Comparison of ENCODE assay signal across 8 cellular contexts in genomic region chr5:98775246-98775961, GRCh38. TPM values are rescaled to one million over a fixed set of nuclear protein-coding genes. Genes with fewer than 3 reads are reported as not detected.
DNase-seq lines count a peak whose midpoint lies in the region; ATAC-seq, FAIRE-seq and TF ChIP-seq lines count a peak whose summit lies in the region.

No MANE protein-coding gene starts in this region.

- POLR2A ChIA-PET in activated CD4-positive, alpha-beta T cell treated with anti-CD3 and anti-CD28 coated beads for 36 hours (lab: Charles Lee) = no interaction called here

- CTCF ChIA-PET in activated CD4-positive, alpha-beta T cell treated with anti-CD3 and anti-CD28 coated beads for 36 hours (lab: Charles Lee) = interaction anchor here (4.0 kb wide), 1 partner anchor 20 kb away, joined by 17 read pairs; no protein-coding TSS in a partner anchor

- no peak overlapping the region for H3K27ac Mint-ChIP-seq in activated CD4-positive, alpha-beta T cell treated with anti-CD3 and anti-CD28 coated beads for 36 hours
- H3K27ac Mint-ChIP-seq in activated naive CD8-positive, alpha-beta T cell treated with anti-CD3 and anti-CD28 coated beads for 36 hours = peak overlapping the region; percentile 91

- H3K36me3 Mint-ChIP-seq in activated CD4-positive, alpha-beta T cell treated with anti-CD3 and anti-CD28 coated beads for 36 hours (ENCODE audit: low read depth) = peaks cover 4% of the 10 kb centered on the region
- H3K36me3 Mint-ChIP-seq in activated naive CD8-positive, alpha-beta T cell treated with anti-CD3 and anti-CD28 coated beads for 36 hours = peaks cover 3% of the 10 kb centered on the region

- H3K9ac ChIP-seq in keratinocyte (ENCODE audit: control insufficient read depth, extremely low read depth, insufficient read depth, low read length) = peak overlapping the region; percentile 85

- H3K4me3 ChIP-seq in keratinocyte (ENCODE audit: control insufficient read depth in 2 of 3, extremely low read depth in 1 of 3, insufficient read depth in 2 of 3, low read depth in 1 of 3, low read length in 3 of 3) = peak overlapping the region; percentile 83 to 98 (median 88)
- peak overlapping the region; percentile 68 to 97 (median 89) for H3K4me3 ChIP-seq in stomach

- DNase-seq in activated CD4-positive, alpha-beta T cell treated with anti-CD3 and anti-CD28 coated beads for 36 hours = no peak
- no peak for DNase-seq in activated CD4-positive, alpha-beta T cell treated with anti-CD3 and anti-CD28 coated beads for 1 hour
- DNase-seq in activated naive CD8-positive, alpha-beta T cell treated with anti-CD3 and anti-CD28 coated beads for 36 hours = no peak
- DNase-seq in keratinocyte (ENCODE audit: low read depth, low spot score) = no peak
- no peak for DNase-seq in stomach
- DNase-seq in KG1 (lab: John Stamatoyannopoulos, UW) = no peak
- DNase-seq in middle frontal gyrus (ENCODE audit: extremely low spot score, low spot score) = no peak

- H3K36me3 ChIP-seq in keratinocyte (ENCODE audit: control insufficient read depth in 2 of 2, extremely low read depth in 1 of 2, insufficient read depth in 2 of 2, low read length in 2 of 2) (peaks cover 0 to 4% of the 10 kb centered on the region in 2 experiments), stomach (peaks cover 4 to 10% (median 6%) of the 10 kb centered on the region in 4 donors)

- no peak for TF ChIP-seq POLR2A in stomach (IDR thresholded peaks at IDR 0.05)

- dilution Hi-C loops in keratinocyte (cut with MboI; ENCODE audit: extremely low pct_ligation_motif_present, low sequenced_read_pairs) = no loop called here

- no peak for ATAC-seq in activated CD4-positive, alpha-beta T cell treated with anti-CD3 and anti-CD28 coated beads for 36 hours
- ATAC-seq in HG02763 (IDR thresholded peaks at IDR 0.05; ENCODE audit: unreplicated experiment) = no peak

- H3K9me3 ChIP-seq in keratinocyte (ENCODE audit: control insufficient read depth, low read depth, low read length) = no peaks in the 10 kb centered on the region
- H3K9me3 ChIP-seq in stomach = no peaks in the 10 kb centered on the region

- H3K9me1 ChIP-seq in keratinocyte (ENCODE audit: control insufficient read depth, extremely low read depth, insufficient read depth, low read length) = no peaks in the 10 kb centered on the region

- intact Hi-C loops in activated CD4-positive, alpha-beta T cell treated with anti-CD3 and anti-CD28 coated beads for 36 hours (cut with DNase I, micrococcal nuclease) = no loop called here
- intact Hi-C loops in stomach (cut with DNase I; ENCODE audit: low total_unique reads) = no loop called here

- H3K27ac ChIP-seq in keratinocyte (ENCODE audit: control insufficient read depth, insufficient read depth, low read length) (peak overlapping the region; percentile 86), stomach (peak overlapping the region in 4 of 5 donors; percentile 93 to 97 (median 95))

- peaks cover 20% of the 10 kb centered on the region for H3K27me3 Mint-ChIP-seq in activated CD4-positive, alpha-beta T cell treated with anti-CD3 and anti-CD28 coated beads for 36 hours
- peaks cover 9% of the 10 kb centered on the region for H3K27me3 Mint-ChIP-seq in activated naive CD8-positive, alpha-beta T cell treated with anti-CD3 and anti-CD28 coated beads for 36 hours

- H3K4me2 ChIP-seq in keratinocyte (ENCODE audit: control insufficient read depth, extremely low read depth, insufficient read depth, low read depth, low read length) = peak overlapping the region; percentile 99

- H4K20me1 ChIP-seq in keratinocyte (ENCODE audit: control insufficient read depth, extremely low read depth, insufficient read depth, low read length) = peaks cover 15% of the 10 kb centered on the region

- TF ChIP-seq EP300 in stomach (IDR thresholded peaks at IDR 0.05) = no peak

- peaks cover 46% of the 10 kb centered on the region for H3K4me1 Mint-ChIP-seq in activated CD4-positive, alpha-beta T cell treated with anti-CD3 and anti-CD28 coated beads for 36 hours
- peaks cover 40% of the 10 kb centered on the region for H3K4me1 Mint-ChIP-seq in activated naive CD8-positive, alpha-beta T cell treated with anti-CD3 and anti-CD28 coated beads for 36 hours

- WGBS in stomach, 5 donors = 26 to 47% (median 30%) methylated on average over 12 of the region's 12 CpGs

- H3K9me3 Mint-ChIP-seq in activated CD4-positive, alpha-beta T cell treated with anti-CD3 and anti-CD28 coated beads for 36 hours (ENCODE audit: low read depth) = no peaks in the 10 kb centered on the region
- no peaks in the 10 kb centered on the region for H3K9me3 Mint-ChIP-seq in activated naive CD8-positive, alpha-beta T cell treated with anti-CD3 and anti-CD28 coated beads for 36 hours

- TF ChIP-seq CTCF in keratinocyte (optimal IDR thresholded peaks at IDR 0.05 in 1 of 3, IDR thresholded peaks at IDR 0.05 in 1 of 3, conservative IDR thresholded peaks at IDR 0.05 in 1 of 3; ENCODE audit: extremely low read depth in 1 of 3, insufficient read depth in 2 of 3, low read length in 3 of 3) (no peak), stomach (IDR thresholded peaks at IDR 0.05) (no peak)

- H3K4me1 ChIP-seq in keratinocyte (ENCODE audit: control insufficient read depth, extremely low read depth, insufficient read depth, low read length) = peaks cover 37% of the 10 kb centered on the region
- peaks cover 34 to 82% (median 52%) of the 10 kb centered on the region in 4 donors for H3K4me1 ChIP-seq in stomach

- no peak for FAIRE-seq in keratinocyte (lab: Jason Lieb, UNC)

- no peak overlapping the region for H2AFZ ChIP-seq in keratinocyte (ENCODE audit: control insufficient read depth, low read length)

- peaks cover 68% of the 10 kb centered on the region for H3K79me2 ChIP-seq in keratinocyte (ENCODE audit: control insufficient read depth, insufficient read depth, low read length)

- H3K27me3 ChIP-seq in keratinocyte (ENCODE audit: control insufficient read depth, extremely low read depth, insufficient read depth, low read length) = no peaks in the 10 kb centered on the region
- peaks cover 0 to 22% (median 0%) of the 10 kb centered on the region in 3 donors for H3K27me3 ChIP-seq in stomach

- peak overlapping the region; percentile 88 for H3K4me3 Mint-ChIP-seq in activated CD4-positive, alpha-beta T cell treated with anti-CD3 and anti-CD28 coated beads for 36 hours
- H3K4me3 Mint-ChIP-seq in activated naive CD8-positive, alpha-beta T cell treated with anti-CD3 and anti-CD28 coated beads for 36 hours = peak overlapping the region; percentile 93

RNA-seq across cellular contexts. Expression of gene RGMB, which starts 1.9 kb away (rescaled TPM):
- total RNA-seq in activated CD4-positive, alpha-beta T cell treated with anti-CD3 and anti-CD28 coated beads for 36 hours = 1 to 10 TPM; 2.8 to 2.9 TPM
- total RNA-seq in activated naive CD8-positive, alpha-beta T cell treated with anti-CD3 and anti-CD28 coated beads for 36 hours = 1 to 10 TPM; 4.3 to 4.9 TPM
- polyA plus RNA-seq in keratinocyte (8.5 to 28.7 TPM (median 16.3 TPM) in 3 replicates), stomach (10 to 100 TPM in 2 of 3 donors, 1 to 10 TPM in 1; 8.4 to 14.2 (median 13.7) TPM)
- 5.3 TPM for polyA plus RNA-seq in keratinocyte (2011; ENCODE audit: low read depth)
- polyA plus RNA-seq in keratinocyte (2011; cell fraction: cytosol; rRNA removed) = 10.9 and 13.1 TPM in 2 replicates
- polyA plus RNA-seq in keratinocyte (2011; cell fraction: nucleus; rRNA removed) = 28.1 and 30.9 TPM in 2 replicates
- 5.1 and 20.0 TPM in 2 replicates for polyA plus RNA-seq in keratinocyte (2012; ENCODE audit: low replicate concordance)
- polyA minus RNA-seq in keratinocyte = 15.6 to 76.9 TPM (median 23.9 TPM) in 3 replicates
- 24.0 TPM for polyA minus RNA-seq in keratinocyte (2011; cell fraction: cytosol; rRNA and poly(A)+ RNA removed)
- 24.3 and 33.9 TPM in 2 replicates for polyA minus RNA-seq in keratinocyte (2011; cell fraction: nucleus; rRNA and poly(A)+ RNA removed)
- total RNA-seq in stomach = 100 to 1,000 TPM in 1 of 5 donors, 10 to 100 TPM in 4; 48.3 to 215 (median 79.9) TPM

Comparison
In these comparisons a context has a peak if more than half of its experiments do, and no peak if none do; other contexts are left out.
1. RNA of gene RGMB, which starts 1.9 kb away (total RNA-seq): 48.3 to 215 TPM in stomach; 4.3 to 4.9 TPM in activated naive CD8-positive, alpha-beta T cell treated with anti-CD3 and anti-CD28 coated beads for 36 hours and 2.8 to 2.9 TPM in activated CD4-positive, alpha-beta T cell treated with anti-CD3 and anti-CD28 coated beads for 36 hours; every median in the first group is over 4 times any median in the second.